Comparison of ENCODE assay signal across 14 cellular contexts in genomic region chr7:101614939-101615302, GRCh38. TPM values are rescaled to one million over a fixed set of nuclear protein-coding genes. Genes with fewer than 3 reads are reported as not detected.
DNase-seq lines count a peak whose midpoint lies in the region; ATAC-seq and TF ChIP-seq lines count a peak whose summit lies in the region.
"Had no signal": no experiment of that assay in that cellular context is flagged by ENCODE, and none has a peak within 500 bp of the region (broad histone marks: within the 10 kb centered on the region; RNA-seq: fewer than 3 reads in every experiment).

No MANE protein-coding gene starts in this region.

- no peaks in the 10 kb centered on the region for H3K27me3 ChIP-seq in GM23338 (ENCODE audit: insufficient read depth)
- peaks cover 28% of the 10 kb centered on the region for H3K27me3 ChIP-seq in foreskin keratinocyte
- no peaks in the 10 kb centered on the region for H3K27me3 ChIP-seq in smooth muscle cell (ENCODE audit: low read depth)
- H3K27me3 ChIP-seq in CD4-positive, alpha-beta memory T cell (ENCODE audit: insufficient read depth, low read length) = no peaks in the 10 kb centered on the region

- ATAC-seq in GM23338 (no peak; the same call in 1 of the 3 replicates), foreskin keratinocyte (peak; percentile 14)
- ATAC-seq in activated CD8-positive, alpha-beta T cell treated with anti-CD3 and anti-CD28 coated beads, Interleukin-2, amount 10 ng/mL, durations not matched to agents 7 days and 5 days = no peak
- ATAC-seq: activated CD8-positive, alpha-beta memory T cell treated with anti-CD3 and anti-CD28 coated beads, Interleukin-2, amount 10 ng/mL, durations not matched to agents 7 days and 5 days; activated naive CD8-positive, alpha-beta T cell treated with anti-CD3 and anti-CD28 coated beads, Interleukin-2, amount 50 U/mL, for 24 hours had no signal

- H3K4me3 ChIP-seq in GM23338 (no peak overlapping the region), smooth muscle cell (no peak overlapping the region)
- H3K4me3 ChIP-seq in CD4-positive, alpha-beta memory T cell (ENCODE audit: low read length in 2 of 2) = no peak overlapping the region
- H3K4me3 ChIP-seq: skin epidermis had no signal

- H3F3A ChIP-seq in GM23338 (replicated peaks; ENCODE audit: low read depth) = no peaks in the 10 kb centered on the region
- peaks cover 6% of the 10 kb centered on the region for H3F3A ChIP-seq in smooth muscle cell (ENCODE audit: low read depth)

- intact Hi-C loops in CD4-positive, alpha-beta memory T cell (cut with micrococcal nuclease) = no loop called here

- TF ChIP-seq CTCF in GM23338 (conservative IDR thresholded peaks at IDR 0.05; ENCODE audit: low read depth in 2 of 2) (no peak), RWPE1 (conservative IDR thresholded peaks at IDR 0.05; ENCODE audit: low read depth) (no peak), foreskin keratinocyte (conservative IDR thresholded peaks at IDR 0.05) (no peak), smooth muscle cell (IDR thresholded peaks at IDR 0.05; ENCODE audit: borderline replicate concordance, insufficient read depth, poor library complexity, severe bottlenecking) (no peak)

- H3K79me2 ChIP-seq in GM23338 (replicated peaks; ENCODE audit: insufficient read depth) (no peaks in the 10 kb centered on the region), smooth muscle cell (ENCODE audit: low read depth) (no peaks in the 10 kb centered on the region)

- no peaks in the 10 kb centered on the region for H3K36me3 Mint-ChIP-seq in GM23338 (ENCODE audit: low read depth)
- H3K36me3 Mint-ChIP-seq in activated CD8-positive, alpha-beta T cell treated with anti-CD3 and anti-CD28 coated beads, Interleukin-2, amount 10 ng/mL, durations not matched to agents 7 days and 5 days (ENCODE audit: low read depth) = no peaks in the 10 kb centered on the region
- no peaks in the 10 kb centered on the region for H3K36me3 Mint-ChIP-seq in CD4-positive, alpha-beta memory T cell
- H3K36me3 Mint-ChIP-seq: activated CD8-positive, alpha-beta memory T cell treated with anti-CD3 and anti-CD28 coated beads, Interleukin-2, amount 10 ng/mL, durations not matched to agents 7 days and 5 days had no signal

- H4K20me1 ChIP-seq in GM23338 (replicated peaks; ENCODE audit: insufficient read depth) = no peaks in the 10 kb centered on the region
- H4K20me1 ChIP-seq in smooth muscle cell (ENCODE audit: low read depth) = no peaks in the 10 kb centered on the region

- no peak overlapping the region for H3K27ac Mint-ChIP-seq in GM23338
- H3K27ac Mint-ChIP-seq in activated CD8-positive, alpha-beta T cell treated with anti-CD3 and anti-CD28 coated beads, Interleukin-2, amount 10 ng/mL, durations not matched to agents 7 days and 5 days = no peak overlapping the region
- no peak overlapping the region for H3K27ac Mint-ChIP-seq in CD4-positive, alpha-beta memory T cell
- H3K27ac Mint-ChIP-seq: activated CD8-positive, alpha-beta memory T cell treated with anti-CD3 and anti-CD28 coated beads, Interleukin-2, amount 10 ng/mL, durations not matched to agents 7 days and 5 days; activated naive CD8-positive, alpha-beta T cell treated with anti-CD3 and anti-CD28 coated beads, Interleukin-2, amount 50 U/mL, for 24 hours; nephron had no signal

- no peaks in the 10 kb centered on the region for H3K9me2 ChIP-seq in GM23338 (ENCODE audit: insufficient read depth)

- peak overlapping the region; percentile 80; the same call in 1 of the 2 replicates for H2AFZ ChIP-seq in GM23338
- no peak overlapping the region for H2AFZ ChIP-seq in smooth muscle cell (ENCODE audit: low read depth)

- no peak overlapping the region for H3K4me2 ChIP-seq in GM23338
- peak overlapping the region; percentile 50 for H3K4me2 ChIP-seq in smooth muscle cell

- H3K9me3 ChIP-seq in smooth muscle cell (replicated peaks; ENCODE audit: low read depth) = no peaks in the 10 kb centered on the region
- H3K9me3 ChIP-seq in CD4-positive, alpha-beta memory T cell (ENCODE audit: control insufficient read depth in 1 of 2, low read length in 2 of 2) = no peaks in the 10 kb centered on the region

- no peaks in the 10 kb centered on the region for H3K9me3 Mint-ChIP-seq in GM23338
- H3K9me3 Mint-ChIP-seq in activated CD8-positive, alpha-beta T cell treated with anti-CD3 and anti-CD28 coated beads, Interleukin-2, amount 10 ng/mL, durations not matched to agents 7 days and 5 days (ENCODE audit: insufficient read depth) = no peaks in the 10 kb centered on the region
- H3K9me3 Mint-ChIP-seq in CD4-positive, alpha-beta memory T cell = no peaks in the 10 kb centered on the region
- H3K9me3 Mint-ChIP-seq: activated naive CD8-positive, alpha-beta T cell treated with anti-CD3 and anti-CD28 coated beads, Interleukin-2, amount 50 U/mL, for 24 hours; nephron had no signal

- H3K36me3 ChIP-seq in GM23338 (ENCODE audit: insufficient read depth) (no peaks in the 10 kb centered on the region), smooth muscle cell (ENCODE audit: low read depth) (no peaks in the 10 kb centered on the region)
- H3K36me3 ChIP-seq in CD4-positive, alpha-beta memory T cell (ENCODE audit: insufficient read depth, low read length) = no peaks in the 10 kb centered on the region

- 30% methylated on average over 9 of the region's 9 CpGs for WGBS in smooth muscle cell (ENCODE audit: low lambda C conversion rate)

- H3K27ac ChIP-seq in GM23338 (ENCODE audit: low read depth) (no peak overlapping the region), RWPE1 (peak overlapping the region; percentile 52), foreskin keratinocyte (no peak overlapping the region), smooth muscle cell (ENCODE audit: low read depth) (peak overlapping the region; percentile 93)
- no peak overlapping the region for H3K27ac ChIP-seq in CD4-positive, alpha-beta memory T cell (ENCODE audit: low read depth, low read length)
- H3K27ac ChIP-seq: skin epidermis had no signal

- H3K4me1 Mint-ChIP-seq in GM23338 = peaks cover 30% of the 10 kb centered on the region
- no peaks in the 10 kb centered on the region for H3K4me1 Mint-ChIP-seq in activated CD8-positive, alpha-beta T cell treated with anti-CD3 and anti-CD28 coated beads, Interleukin-2, amount 10 ng/mL, durations not matched to agents 7 days and 5 days (ENCODE audit: low read depth)
- H3K4me1 Mint-ChIP-seq in CD4-positive, alpha-beta memory T cell = no peaks in the 10 kb centered on the region
- H3K4me1 Mint-ChIP-seq: activated CD8-positive, alpha-beta memory T cell treated with anti-CD3 and anti-CD28 coated beads, Interleukin-2, amount 10 ng/mL, durations not matched to agents 7 days and 5 days; activated naive CD8-positive, alpha-beta T cell treated with anti-CD3 and anti-CD28 coated beads, Interleukin-2, amount 50 U/mL, for 24 hours had no signal

- DNase-seq in GM23338 (ENCODE audit: low spot score) (no peak), RWPE1 (ENCODE audit: low spot score) (peak; percentile 33), foreskin keratinocyte (no peak), smooth muscle cell (lab: John Stamatoyannopoulos, UW; ENCODE audit: unreplicated experiment) (no peak), NCI-H748 treated with DMSO at 0.1 percent for 48 hours (lab: John Stamatoyannopoulos, UW) (no peak)
- no peak for DNase-seq in stimulated activated naive CD4-positive, alpha-beta T cell treated with Interleukin-2 at 50 U/mL for 16 hours (lab: John Stamatoyannopoulos, UW)
- no peak for DNase-seq in activated CD8-positive, alpha-beta T cell treated with anti-CD3 and anti-CD28 coated beads, Interleukin-2, amount 10 ng/mL, durations not matched to agents 7 days and 5 days
- DNase-seq in CD4-positive, alpha-beta memory T cell = no peak
- DNase-seq: activated CD8-positive, alpha-beta memory T cell treated with anti-CD3 and anti-CD28 coated beads, Interleukin-2, amount 10 ng/mL, durations not matched to agents 7 days and 5 days; activated naive CD8-positive, alpha-beta T cell treated with anti-CD3 and anti-CD28 coated beads, Interleukin-2, amount 50 U/mL, for 24 hours; foreskin melanocyte; T1000 had no signal

- H3K4me3 Mint-ChIP-seq in GM23338 = no peak overlapping the region
- H3K4me3 Mint-ChIP-seq in activated CD8-positive, alpha-beta T cell treated with anti-CD3 and anti-CD28 coated beads, Interleukin-2, amount 10 ng/mL, durations not matched to agents 7 days and 5 days = no peak overlapping the region
- no peak overlapping the region for H3K4me3 Mint-ChIP-seq in CD4-positive, alpha-beta memory T cell
- H3K4me3 Mint-ChIP-seq: activated CD8-positive, alpha-beta memory T cell treated with anti-CD3 and anti-CD28 coated beads, Interleukin-2, amount 10 ng/mL, durations not matched to agents 7 days and 5 days; activated naive CD8-positive, alpha-beta T cell treated with anti-CD3 and anti-CD28 coated beads, Interleukin-2, amount 50 U/mL, for 24 hours; nephron had no signal

- CTCF ChIA-PET in RWPE1 (lab: Yijun Ruan, JAX) = interaction anchor here (1.2 kb wide), 1 partner anchor 13 kb away, joined by 4 read pairs; no protein-coding TSS in a partner anchor
- CTCF ChIA-PET in activated CD8-positive, alpha-beta T cell treated with anti-CD3 and anti-CD28 coated beads, Interleukin-2, amount 10 ng/mL, durations not matched to agents 7 days and 5 days (lab: Charles Lee) = interaction anchor here (0.7 kb wide), 1 partner anchor 12 kb away, joined by 4 read pairs; no protein-coding TSS in a partner anchor
- CTCF ChIA-PET in CD4-positive, alpha-beta memory T cell (lab: Charles Lee; ENCODE audit: partially characterized antibody) = no interaction called here

- POLR2A ChIA-PET in RWPE1 (lab: Yijun Ruan, JAX; ENCODE audit: low non-redundant PET) = no interaction called here
- POLR2A ChIA-PET in activated CD8-positive, alpha-beta T cell treated with anti-CD3 and anti-CD28 coated beads, Interleukin-2, amount 10 ng/mL, durations not matched to agents 7 days and 5 days (lab: Charles Lee) = no interaction called here
- POLR2A ChIA-PET in CD4-positive, alpha-beta memory T cell (lab: Charles Lee; ENCODE audit: partially characterized antibody) = no interaction called here

- peaks cover 5% of the 10 kb centered on the region for H3K27me3 Mint-ChIP-seq in GM23338 (ENCODE audit: insufficient read depth, low read depth, poor library complexity)
- H3K27me3 Mint-ChIP-seq in activated CD8-positive, alpha-beta T cell treated with anti-CD3 and anti-CD28 coated beads, Interleukin-2, amount 10 ng/mL, durations not matched to agents 7 days and 5 days (ENCODE audit: low read depth) = no peaks in the 10 kb centered on the region
- peaks cover 10 to 14% of the 10 kb centered on the region in 2 donors for H3K27me3 Mint-ChIP-seq in CD4-positive, alpha-beta memory T cell

- H3K4me1 ChIP-seq in GM23338 (ENCODE audit: insufficient read depth) (peaks cover 10% of the 10 kb centered on the region), foreskin keratinocyte (no peaks in the 10 kb centered on the region), smooth muscle cell (ENCODE audit: low read depth) (peaks cover 12% of the 10 kb centered on the region)
- no peaks in the 10 kb centered on the region for H3K4me1 ChIP-seq in CD4-positive, alpha-beta memory T cell (ENCODE audit: insufficient read depth, low read length)

- peak overlapping the region; percentile 73 for H3K9ac ChIP-seq in smooth muscle cell (ENCODE audit: low read depth)

RNA-seq across cellular contexts. Expression of gene MYL10, which starts 14.2 kb away (rescaled TPM):
- not detected in 2 replicates for total RNA-seq in GM23338 (2014; rRNA removed; shearing (Covaris generic))
- polyA plus RNA-seq in GM23338 (2016; fragmentation: Nextera tagmentation; extraction: Ambion mirVana) = 0.75 and 1.3 TPM in 2 replicates
- total RNA-seq in foreskin keratinocyte = not detected in 2 replicates
- polyA plus RNA-seq in foreskin keratinocyte = not detected in 2 replicates
- 5.3 and 14.3 TPM in 2 replicates for total RNA-seq in smooth muscle cell
- 19.0 and 32.7 TPM in 2 replicates for polyA plus RNA-seq in smooth muscle cell
- not detected for total RNA-seq in activated CD8-positive, alpha-beta T cell treated with anti-CD3 and anti-CD28 coated beads, Interleukin-2, amount 10 ng/mL, durations not matched to agents 7 days and 5 days
- total RNA-seq in CD4-positive, alpha-beta memory T cell = not detected
- polyA plus RNA-seq in CD4-positive, alpha-beta memory T cell = not detected
- total RNA-seq: activated CD8-positive, alpha-beta memory T cell treated with anti-CD3 and anti-CD28 coated beads, Interleukin-2, amount 10 ng/mL, durations not matched to agents 7 days and 5 days had no signal

Comparison
In these comparisons a context has a peak if more than half of its experiments do, and no peak if none do; other contexts are left out.
1. H3K27ac ChIP-seq: peak in RWPE1 (single experiment) and smooth muscle cell (single experiment); none in GM23338 (single experiment), foreskin keratinocyte (single experiment) and CD4-positive, alpha-beta memory T cell (single experiment).